ENCODE assay signal across 8 cellular contexts in the genomic region with DNA sequence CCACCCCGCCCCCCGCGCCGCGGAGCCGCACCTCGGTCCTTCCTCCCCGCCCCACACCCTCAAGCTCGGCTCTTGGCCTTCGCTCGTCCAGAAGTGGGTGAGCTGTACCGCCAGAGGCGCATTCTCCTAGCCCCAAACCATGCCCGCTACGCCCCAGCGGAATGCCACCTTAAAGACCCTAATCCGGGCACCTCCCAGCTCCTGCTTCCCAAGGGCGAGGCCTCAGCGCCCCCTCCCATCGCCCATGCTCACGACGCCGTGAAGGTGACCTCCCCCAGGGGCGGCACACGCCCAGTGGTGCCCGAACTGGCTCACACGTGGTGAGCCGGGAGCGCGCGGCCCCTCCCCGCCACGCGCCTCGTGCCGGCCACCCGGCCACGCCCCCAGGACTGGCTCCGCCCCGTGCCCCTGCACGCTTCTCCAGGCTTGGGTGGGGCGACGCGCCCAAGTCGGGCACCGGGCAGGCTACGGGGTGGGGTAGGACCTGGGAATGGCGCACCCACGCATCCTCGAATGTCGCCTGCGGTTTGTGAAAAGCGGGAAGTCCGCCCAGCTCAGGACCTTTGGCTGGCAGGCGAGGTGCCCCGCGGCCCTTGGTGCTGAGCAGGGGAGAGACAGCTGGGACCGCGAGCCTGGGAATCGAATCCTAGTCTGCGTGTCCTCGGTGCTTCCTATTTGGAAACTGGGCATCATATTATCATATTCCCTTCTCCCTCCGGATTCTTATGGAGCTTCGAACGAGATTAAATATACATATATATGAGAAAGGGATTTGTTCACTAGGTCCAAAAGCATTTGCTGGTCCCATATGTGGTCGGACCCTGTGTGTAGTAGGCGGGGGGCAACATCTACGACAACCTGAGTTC. TPM values are rescaled to one million over a fixed set of nuclear protein-coding genes. Genes with fewer than 3 reads are reported as not detected.
DNase-seq lines count a peak whose midpoint lies in the region; ATAC-seq, FAIRE-seq and TF ChIP-seq lines count a peak whose summit lies in the region.

No MANE protein-coding gene starts in this region.

- peaks cover 2 to 9% of the 10 kb centered on the region in 2 donors for H3K4me1 ChIP-seq in kidney (ENCODE audit: control insufficient read depth in 1 of 2, insufficient read depth in 1 of 2, low read depth in 1 of 2, low read length in 2 of 2)

- no peak for FAIRE-seq in kidney (lab: Jason Lieb, UNC)

- H3K9me3 ChIP-seq in kidney (ENCODE audit: control insufficient read depth in 1 of 2, low read length in 2 of 2) = no peaks in the 10 kb centered on the region

- TF ChIP-seq CTCF in AG10803 (conservative IDR thresholded peaks at IDR 0.05; ENCODE audit: low read length) = peak; percentile 51
- TF ChIP-seq CTCF in kidney (IDR thresholded peaks at IDR 0.05; ENCODE audit: borderline replicate concordance, extremely low read depth, insufficient read depth) = peak; percentile 9

- peak overlapping the region; percentile 89 to 95 for H3K27ac ChIP-seq in kidney (ENCODE audit: low read depth in 2 of 2, low read length in 2 of 2)

- H3K36me3 ChIP-seq in kidney (ENCODE audit: control insufficient read depth in 1 of 2, insufficient read depth in 2 of 2, low read length in 2 of 2) = peaks cover 2 to 3% of the 10 kb centered on the region in 2 donors

- peak overlapping the region; percentile 74 to 91 for H3K9ac ChIP-seq in kidney (ENCODE audit: low read length in 2 of 2)

- ATAC-seq in GM18909 (IDR thresholded peaks at IDR 0.05; ENCODE audit: poor library complexity, unreplicated experiment) = peak; percentile 66
- peak; percentile 44 for ATAC-seq in HG03139 (IDR thresholded peaks at IDR 0.05; ENCODE audit: unreplicated experiment)

- peak overlapping the region; percentile 89 for H3K4me3 ChIP-seq in AG10803 (ENCODE audit: low read length)
- peak overlapping the region; percentile 91 for H3K4me3 ChIP-seq in kidney (ENCODE audit: low read length in 2 of 2)

- DNase-seq in AG10803 (ENCODE audit: low read depth) = peak; percentile 78
- peak; percentile 98 for DNase-seq in NCI-H2227 (lab: John Stamatoyannopoulos, UW; ENCODE audit: unreplicated experiment)
- DNase-seq in activated CD4-positive, CD25-positive, alpha-beta regulatory T cell (lab: John Stamatoyannopoulos, UW) = peak; percentile 79 to 83 (median 80)
- peak; percentile 79 for DNase-seq in central memory CD4-positive, alpha-beta T cell
- DNase-seq in kidney = peak; percentile 97
- DNase-seq in stimulated activated CD4-positive, alpha-beta T cell treated with anti-CD3 and anti-CD28 coated beads, Interleukin-15, amount 100 ng/mL, for 1 hour (ENCODE audit: low read depth in 1 of 2, low spot score in 1 of 2) = peak; percentile 75 to 93

- intact Hi-C loops in kidney (cut with DNase I) = no loop called here

RNA-seq across cellular contexts. Expression of gene SOX12, which starts 0.9 kb away (rescaled TPM):
- total RNA-seq in kidney = 12.7 TPM
- 11.3 TPM for polyA plus RNA-seq in kidney (ENCODE audit: insufficient read depth, low read depth, low replicate concordance)

RNA-seq across cellular contexts. Expression of gene NRSN2, which starts 22.5 kb away (rescaled TPM):
- 48.1 TPM for total RNA-seq in kidney
- polyA plus RNA-seq in kidney (ENCODE audit: insufficient read depth, low read depth, low replicate concordance) = 50.0 TPM

RNA-seq across cellular contexts. Expression of gene ZCCHC3, which starts 27.0 kb away (rescaled TPM):
- 16.4 TPM for total RNA-seq in kidney
- polyA plus RNA-seq in kidney (ENCODE audit: insufficient read depth, low read depth, low replicate concordance) = 12.8 TPM

RNA-seq across cellular contexts. Expression of gene C20orf96, which starts 33.9 kb away (rescaled TPM):
- total RNA-seq in kidney = 9.4 TPM
- 12.5 TPM for polyA plus RNA-seq in kidney (ENCODE audit: insufficient read depth, low read depth, low replicate concordance)

RNA-seq across cellular contexts. Expression of gene TRIB3, which starts 56.1 kb away (rescaled TPM):
- total RNA-seq in kidney = 11.6 TPM
- 4.3 TPM for polyA plus RNA-seq in kidney (ENCODE audit: insufficient read depth, low read depth, low replicate concordance)

Comparison
In these comparisons a context has a peak if more than half of its experiments do, and no peak if none do; other contexts are left out.
1. Peak in every context shown above with its lines: DNase-seq, ATAC-seq, H3K4me3 ChIP-seq and H3K27ac ChIP-seq.